In the genomic region with DNA sequence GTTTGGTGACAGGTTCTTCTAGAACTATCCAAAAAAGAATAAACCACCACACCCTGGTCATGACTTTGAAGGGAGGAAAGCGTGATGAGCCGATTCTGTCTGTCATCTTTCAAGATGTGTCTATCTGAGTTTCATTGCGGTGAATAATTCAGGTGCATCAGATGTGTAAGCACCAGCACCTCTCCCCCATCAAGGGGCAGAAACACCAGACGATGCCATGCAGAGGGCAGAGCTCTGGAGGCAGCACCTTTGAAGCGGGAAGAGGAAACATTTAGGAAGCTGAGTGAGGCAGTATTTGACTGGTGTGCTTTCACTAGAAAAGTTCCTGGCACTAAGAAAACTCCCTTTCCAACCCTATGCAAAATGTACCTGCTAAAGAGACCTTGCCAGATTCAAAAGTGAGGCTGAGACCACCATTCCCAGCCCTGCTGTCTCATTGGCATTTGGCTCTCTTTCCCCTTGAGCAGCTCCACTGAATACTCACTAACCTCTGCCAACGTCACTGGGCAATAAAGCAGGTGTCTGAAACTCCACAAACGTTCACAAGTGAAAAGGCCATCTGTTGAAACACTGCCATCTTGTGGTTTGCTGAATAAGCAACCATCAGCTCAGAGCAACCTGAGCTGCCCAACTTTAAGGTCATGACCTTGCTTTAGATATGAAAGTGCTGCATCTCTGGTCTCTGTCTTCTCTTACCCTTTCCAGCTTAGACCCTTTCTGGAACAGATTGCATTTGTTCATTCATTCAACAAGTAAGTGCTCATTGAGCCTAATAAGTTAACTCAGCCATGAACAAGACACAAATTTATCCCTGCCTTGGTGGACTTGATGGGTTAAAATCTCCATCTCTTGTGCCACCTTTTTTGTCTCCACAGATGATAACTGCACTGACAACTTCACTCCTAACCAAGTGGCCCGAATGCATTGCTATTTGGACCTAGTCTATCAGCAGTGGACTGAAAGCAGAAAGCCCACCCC, we compare ENCODE assay signal across 8 cellular contexts.
DNase-seq lines count a peak whose midpoint lies in the region; ATAC-seq and TF ChIP-seq lines count a peak whose summit lies in the region.

No MANE protein-coding gene starts in this region.

- H3K36me3 Mint-ChIP-seq in activated CD4-positive, alpha-beta T cell treated with anti-CD3 and anti-CD28 coated beads for 36 hours (ENCODE audit: low read depth), result no peaks in the 10 kb centered on the region
- no peaks in the 10 kb centered on the region for H3K36me3 Mint-ChIP-seq in MCF 10A (ENCODE audit: insufficient read depth, unreplicated experiment)

- no TSS peak for BruUV-seq in MCF 10A (replicated peaks; lab: Mats Ljungman, UMichigan)

- H3K27ac Mint-ChIP-seq in activated CD4-positive, alpha-beta T cell treated with anti-CD3 and anti-CD28 coated beads for 36 hours, result no peak overlapping the region
- H3K27ac Mint-ChIP-seq in MCF 10A (ENCODE audit: low read depth, unreplicated experiment), result no peak overlapping the region

- no peak overlapping the region for H3K4me3 Mint-ChIP-seq in activated CD4-positive, alpha-beta T cell treated with anti-CD3 and anti-CD28 coated beads for 36 hours
- no peak overlapping the region for H3K4me3 Mint-ChIP-seq in MCF 10A (ENCODE audit: unreplicated experiment)

- H3K9me3 Mint-ChIP-seq in activated CD4-positive, alpha-beta T cell treated with anti-CD3 and anti-CD28 coated beads for 36 hours (ENCODE audit: low read depth), result no peaks in the 10 kb centered on the region
- H3K9me3 Mint-ChIP-seq in MCF 10A (ENCODE audit: unreplicated experiment), result no peaks in the 10 kb centered on the region

- no peaks in the 10 kb centered on the region for H3K27me3 ChIP-seq in uterus

- H3K4me3 ChIP-seq in uterus, result no peak overlapping the region

- POLR2A ChIA-PET in activated CD4-positive, alpha-beta T cell treated with anti-CD3 and anti-CD28 coated beads for 36 hours (lab: Charles Lee), result no interaction called here
- POLR2A ChIA-PET in MCF 10A (lab: Yijun Ruan, JAX), result interaction anchor here (0.6 to 0.9 kb wide), 2 partner anchors 188 to 484 kb away, joined by 3 to 5 read pairs; partner anchors contain the start of gene COP1

- no peak overlapping the region for H3K27ac ChIP-seq in uterus

- peak; percentile 20 for DNase-seq in activated CD4-positive, alpha-beta T cell treated with anti-CD3 and anti-CD28 coated beads for 36 hours
- no peak for DNase-seq in activated CD4-positive, alpha-beta T cell treated with anti-CD3 and anti-CD28 coated beads for 4 hours
- DNase-seq in HT1080 (ENCODE audit: low read depth) (peak; percentile 55), NCI-H69 (lab: John Stamatoyannopoulos, UW) (peak; percentile 46), MCF 10A (ENCODE audit: unreplicated experiment) (peak; percentile 81), kidney tubule cell (ENCODE audit: low spot score) (peak; percentile 75), uterus (peak in 1 of 2 donors; percentile 17)

- no peaks in the 10 kb centered on the region for H3K4me1 ChIP-seq in uterus

- no peak for TF ChIP-seq POLR2A in uterus (IDR thresholded peaks at IDR 0.05)

- H3K4me1 Mint-ChIP-seq in activated CD4-positive, alpha-beta T cell treated with anti-CD3 and anti-CD28 coated beads for 36 hours, result no peaks in the 10 kb centered on the region
- peaks cover 7% of the 10 kb centered on the region for H3K4me1 Mint-ChIP-seq in MCF 10A (ENCODE audit: insufficient read depth, unreplicated experiment)

- H3K36me3 ChIP-seq in uterus, result no peaks in the 10 kb centered on the region

- peak; percentile 64 for ATAC-seq in activated CD4-positive, alpha-beta T cell treated with anti-CD3 and anti-CD28 coated beads for 36 hours
- ATAC-seq in GM21576 (IDR thresholded peaks at IDR 0.05; ENCODE audit: unreplicated experiment), result peak; percentile 91

- CTCF ChIA-PET in activated CD4-positive, alpha-beta T cell treated with anti-CD3 and anti-CD28 coated beads for 36 hours (lab: Charles Lee), result interaction anchor here (0.8 to 4.4 kb wide), 10 partner anchors 9 to 1406 kb away, joined by 3 to 22 read pairs (median 4); no protein-coding TSS in a partner anchor
- CTCF ChIA-PET in MCF 10A (lab: Yijun Ruan, JAX), result interaction anchor here (0.6 to 10.3 kb wide), 87 partner anchors 9 to 1938 kb away, joined by 3 to 252 read pairs (median 4); no protein-coding TSS in a partner anchor

- intact Hi-C loops in activated CD4-positive, alpha-beta T cell treated with anti-CD3 and anti-CD28 coated beads for 36 hours (cut with DNase I, micrococcal nuclease), result loop anchor here (1.0 to 5.0 kb wide), 4 partner anchors 131 to 316 kb away; no protein-coding TSS in a partner anchor
- intact Hi-C loops in MCF 10A (cut with micrococcal nuclease), result loop anchor here (1.0 kb wide), 4 partner anchors 131 to 316 kb away; no protein-coding TSS in a partner anchor
- intact Hi-C loops in uterus (cut with DNase I; ENCODE audit: low total_unique reads), result no loop called here

- TF ChIP-seq CTCF in MCF 10A (IDR thresholded peaks at IDR 0.05; ENCODE audit: unreplicated experiment), result peak; percentile 89
- TF ChIP-seq CTCF in uterus (IDR thresholded peaks at IDR 0.05), result peak; percentile 46 to 60 (median 54)

- H3K27me3 Mint-ChIP-seq in activated CD4-positive, alpha-beta T cell treated with anti-CD3 and anti-CD28 coated beads for 36 hours, result peaks cover 1% of the 10 kb centered on the region
- H3K27me3 Mint-ChIP-seq in MCF 10A (ENCODE audit: insufficient read depth, unreplicated experiment), result no peaks in the 10 kb centered on the region

- H3K9me3 ChIP-seq in uterus, result no peaks in the 10 kb centered on the region

Comparison
In these comparisons a context has a peak if more than half of its experiments do, and no peak if none do; other contexts are left out.
1. DNase-seq: peak in activated CD4-positive, alpha-beta T cell treated with anti-CD3 and anti-CD28 coated beads for 36 hours (single experiment), HT1080 (single experiment), NCI-H69 (single experiment), MCF 10A (single experiment) and kidney tubule cell (single experiment); none in activated CD4-positive, alpha-beta T cell treated with anti-CD3 and anti-CD28 coated beads for 4 hours (0 of 2).